Comparison of ENCODE assay signal across 7 cellular contexts in genomic region chr1:200783926-200784325, GRCh38.
"Had no signal": no experiment of that assay in that cellular context is flagged by ENCODE, and none has a peak within 500 bp of the region (broad histone marks: within the 10 kb centered on the region; RNA-seq: fewer than 3 reads in every experiment).

No MANE protein-coding gene starts in this region.

- DNase-seq: GM23248, GOT3, H7 had no signal

- H3K4me3 Mint-ChIP-seq: IgD-negative memory B cell had no signal

- H3K9me3 Mint-ChIP-seq: HFFc6 had no signal

- H3K27ac ChIP-seq: GM23248, HL-60 had no signal

- H3K27me3 Mint-ChIP-seq: IgD-negative memory B cell had no signal

- H3K9ac ChIP-seq: GM23248 had no signal

- H3K4me3 ChIP-seq: GM23248, HAP-1 had no signal

- H3K4me1 ChIP-seq: HAP-1 had no signal

- H2AFZ ChIP-seq: GM23248 had no signal

- H3K9me3 ChIP-seq: HAP-1 had no signal

- H3K27ac Mint-ChIP-seq: IgD-negative memory B cell had no signal
